11 cellular contexts compared by ENCODE assay signal in genomic region chr15:34650177-34650576, GRCh38.
DNase-seq lines count a peak whose midpoint lies in the region; ATAC-seq and TF ChIP-seq lines count a peak whose summit lies in the region.
"Had no signal": no experiment of that assay in that cellular context is flagged by ENCODE, and none has a peak within 500 bp of the region (broad histone marks: within the 10 kb centered on the region; RNA-seq: fewer than 3 reads in every experiment).

No MANE protein-coding gene starts in this region.

- H3K27me3 Mint-ChIP-seq in stimulated activated naive CD8-positive, alpha-beta T cell treated with anti-CD3 and anti-CD28 coated beads, Interleukin-15, amount 100 ng/mL, for 72 hours: peaks cover 13% of the 10 kb centered on the region
- H3K27me3 Mint-ChIP-seq in activated naive CD4-positive, alpha-beta T cell treated with anti-CD3 and anti-CD28 coated beads, Interleukin-2, amount 10 ng/mL, durations not matched to agents 7 days and 5 days: peaks cover 8% of the 10 kb centered on the region

- CTCF ChIA-PET in activated naive CD4-positive, alpha-beta T cell treated with anti-CD3 and anti-CD28 coated beads, Interleukin-2, amount 10 ng/mL, durations not matched to agents 7 days and 5 days (lab: Charles Lee): no interaction called here

- no peak overlapping the region for H3K4me3 ChIP-seq in choroid plexus epithelial cell (ENCODE audit: low read depth, low read length)
- no peak overlapping the region for H3K4me3 ChIP-seq in Peyer's patch
- H3K4me3 ChIP-seq in body of pancreas: no peak overlapping the region
- H3K4me3 ChIP-seq: sigmoid colon had no signal

- intact Hi-C loops in body of pancreas (cut with DNase I): no loop called here

- no peak for TF ChIP-seq CTCF in choroid plexus epithelial cell (conservative IDR thresholded peaks at IDR 0.05; ENCODE audit: low read depth, low read length)
- no peak for TF ChIP-seq CTCF in Peyer's patch (IDR thresholded peaks at IDR 0.05)
- no peak for TF ChIP-seq CTCF in body of pancreas (IDR thresholded peaks at IDR 0.05)

- ATAC-seq in stimulated activated naive CD8-positive, alpha-beta T cell treated with anti-CD3 and anti-CD28 coated beads, Interleukin-15, Interleukin-2, amounts not matched to agents 100 U/mL and 50 U/mL, for 24 hours: peak; percentile 32
- no peak for ATAC-seq in stimulated activated naive CD8-positive, alpha-beta T cell treated with anti-CD3 and anti-CD28 coated beads, Interleukin-15, amount 100 ng/mL, for 72 hours
- ATAC-seq in HG03045 (IDR thresholded peaks at IDR 0.05; ENCODE audit: unreplicated experiment): peak; percentile 70
- no peak for ATAC-seq in body of pancreas
- ATAC-seq: WTC11 had no signal

- H3K36me3 ChIP-seq in Peyer's patch (no peaks in the 10 kb centered on the region), body of pancreas (replicated peaks in 1 of 2; ENCODE audit: insufficient read depth in 1 of 2, low read depth in 2 of 2) (no peaks in the 10 kb centered on the region)
- H3K36me3 ChIP-seq: sigmoid colon had no signal

- H3K27ac ChIP-seq in Peyer's patch: no peak overlapping the region
- H3K27ac ChIP-seq in body of pancreas: no peak overlapping the region
- H3K27ac ChIP-seq: sigmoid colon had no signal

- H3K4me1 ChIP-seq in Peyer's patch (no peaks in the 10 kb centered on the region), body of pancreas (peaks cover 24% of the 10 kb centered on the region)
- H3K4me1 ChIP-seq: sigmoid colon had no signal

- H3K9me3 Mint-ChIP-seq in stimulated activated naive CD8-positive, alpha-beta T cell treated with anti-CD3 and anti-CD28 coated beads, Interleukin-15, amount 100 ng/mL, for 72 hours: no peaks in the 10 kb centered on the region
- H3K9me3 Mint-ChIP-seq in activated naive CD4-positive, alpha-beta T cell treated with anti-CD3 and anti-CD28 coated beads, Interleukin-2, amount 10 ng/mL, durations not matched to agents 7 days and 5 days: no peaks in the 10 kb centered on the region
- H3K9me3 Mint-ChIP-seq: WTC11 had no signal

- no peak for TF ChIP-seq POLR2A in Peyer's patch (IDR thresholded peaks at IDR 0.05)
- TF ChIP-seq POLR2A in body of pancreas (IDR thresholded peaks at IDR 0.05): no peak

- no peak overlapping the region for H3K27ac Mint-ChIP-seq in stimulated activated naive CD8-positive, alpha-beta T cell treated with anti-CD3 and anti-CD28 coated beads, Interleukin-15, amount 100 ng/mL, for 72 hours
- H3K27ac Mint-ChIP-seq in activated naive CD4-positive, alpha-beta T cell treated with anti-CD3 and anti-CD28 coated beads, Interleukin-2, amount 10 ng/mL, durations not matched to agents 7 days and 5 days: no peak overlapping the region
- H3K27ac Mint-ChIP-seq: WTC11 had no signal

- no peaks in the 10 kb centered on the region for H3K4me1 Mint-ChIP-seq in stimulated activated naive CD8-positive, alpha-beta T cell treated with anti-CD3 and anti-CD28 coated beads, Interleukin-15, amount 100 ng/mL, for 72 hours
- peaks cover 5% of the 10 kb centered on the region for H3K4me1 Mint-ChIP-seq in activated naive CD4-positive, alpha-beta T cell treated with anti-CD3 and anti-CD28 coated beads, Interleukin-2, amount 10 ng/mL, durations not matched to agents 7 days and 5 days

- no peaks in the 10 kb centered on the region for H3K36me3 Mint-ChIP-seq in activated naive CD4-positive, alpha-beta T cell treated with anti-CD3 and anti-CD28 coated beads, Interleukin-2, amount 10 ng/mL, durations not matched to agents 7 days and 5 days
- H3K36me3 Mint-ChIP-seq: WTC11 had no signal

- H3K27me3 ChIP-seq in Peyer's patch: no peaks in the 10 kb centered on the region
- H3K27me3 ChIP-seq in body of pancreas: no peaks in the 10 kb centered on the region
- H3K27me3 ChIP-seq: sigmoid colon had no signal

- no peak overlapping the region for H3K4me3 Mint-ChIP-seq in stimulated activated naive CD8-positive, alpha-beta T cell treated with anti-CD3 and anti-CD28 coated beads, Interleukin-15, amount 100 ng/mL, for 72 hours
- no peak overlapping the region for H3K4me3 Mint-ChIP-seq in activated naive CD4-positive, alpha-beta T cell treated with anti-CD3 and anti-CD28 coated beads, Interleukin-2, amount 10 ng/mL, durations not matched to agents 7 days and 5 days
- H3K4me3 Mint-ChIP-seq: WTC11 had no signal

- H3K9me3 ChIP-seq in Peyer's patch (no peaks in the 10 kb centered on the region), body of pancreas (no peaks in the 10 kb centered on the region)
- H3K9me3 ChIP-seq: sigmoid colon had no signal

- no peak for DNase-seq in stimulated activated naive CD8-positive, alpha-beta T cell treated with anti-CD3 and anti-CD28 coated beads, Interleukin-15, Interleukin-2, amounts not matched to agents 100 U/mL and 50 U/mL, for 24 hours
- no peak for DNase-seq in stimulated activated naive CD8-positive, alpha-beta T cell treated with anti-CD3 and anti-CD28 coated beads, Interleukin-15, amount 100 ng/mL, for 72 hours
- peak; percentile 90 for DNase-seq in choroid plexus epithelial cell (ENCODE audit: low read depth)
- DNase-seq in Peyer's patch: no peak
- DNase-seq in body of pancreas: no peak
- no peak for DNase-seq in activated naive CD4-positive, alpha-beta T cell treated with anti-CD3 and anti-CD28 coated beads, Interleukin-2, amount 10 ng/mL, durations not matched to agents 7 days and 5 days
- no peak for DNase-seq in NCI-H2196 treated with DMSO at 0.1 percent for 48 hours (lab: John Stamatoyannopoulos, UW; ENCODE audit: unreplicated experiment)
- DNase-seq: activated effector memory CD4-positive, alpha-beta T cell treated with Interleukin-2 at 50 U/mL for 16 hours; sigmoid colon had no signal

Comparison
In these comparisons a context has a peak if more than half of its experiments do, and no peak if none do; other contexts are left out.
1. ATAC-seq: peak in stimulated activated naive CD8-positive, alpha-beta T cell treated with anti-CD3 and anti-CD28 coated beads, Interleukin-15, Interleukin-2, amounts not matched to agents 100 U/mL and 50 U/mL, for 24 hours (single experiment) and HG03045 (single experiment); none in stimulated activated naive CD8-positive, alpha-beta T cell treated with anti-CD3 and anti-CD28 coated beads, Interleukin-15, amount 100 ng/mL, for 72 hours (single experiment) and body of pancreas (single experiment).